ENCODE assay signal across 8 cellular contexts in the genomic region with DNA sequence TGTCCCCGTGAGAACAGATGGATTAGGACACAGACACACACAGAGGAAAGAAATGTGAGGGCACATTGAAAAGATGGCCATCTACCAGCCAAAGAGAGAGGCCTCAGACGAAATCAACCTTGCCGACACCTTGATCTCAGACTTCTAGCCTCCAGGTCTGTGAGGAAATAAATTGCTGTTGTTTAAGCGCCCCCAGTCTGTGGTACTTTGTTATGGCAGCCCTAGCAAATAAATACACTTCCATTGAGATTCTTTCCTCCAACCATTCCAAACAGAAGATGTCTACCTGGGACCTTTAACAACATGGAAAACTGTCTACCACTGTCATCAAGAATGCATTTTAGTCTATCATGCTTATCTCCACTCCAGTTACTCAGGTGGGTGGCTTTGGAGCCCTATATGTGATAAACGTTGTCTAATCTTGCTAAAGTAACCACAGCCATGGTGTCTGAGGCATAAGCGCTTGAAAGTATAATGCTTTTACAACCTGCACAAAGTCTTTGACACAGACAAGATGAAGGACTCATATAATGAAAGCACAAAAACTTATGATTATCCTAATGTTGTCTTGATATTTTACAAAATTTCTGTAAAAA.
DNase-seq lines count a peak whose midpoint lies in the region; ATAC-seq and TF ChIP-seq lines count a peak whose summit lies in the region.

No MANE protein-coding gene starts in this region.

- ATAC-seq in GM19467 (IDR thresholded peaks at IDR 0.05; ENCODE audit: unreplicated experiment) = peak; percentile 48

- H3K27ac Mint-ChIP-seq in chondrocyte (ENCODE audit: unreplicated experiment) (no peak overlapping the region), nephron (no peak overlapping the region)

- H3K4me3 Mint-ChIP-seq in chondrocyte (ENCODE audit: unreplicated experiment) (no peak overlapping the region), nephron (no peak overlapping the region)

- H3K9me3 Mint-ChIP-seq in chondrocyte (ENCODE audit: low read depth) (no peaks in the 10 kb centered on the region), nephron (peaks cover 2% of the 10 kb centered on the region)

- H3K27me3 Mint-ChIP-seq in chondrocyte (ENCODE audit: low read depth) (no peaks in the 10 kb centered on the region), nephron (ENCODE audit: low read depth) (no peaks in the 10 kb centered on the region)

- TF ChIP-seq CTCF in chondrocyte (IDR thresholded peaks at IDR 0.05) (peak; percentile 79), nephron (IDR thresholded peaks at IDR 0.05; ENCODE audit: unreplicated experiment in 3 of 3) (peak; percentile 21 to 54 (median 25))

- DNase-seq in CD1c-positive myeloid dendritic cell (ENCODE audit: extremely low spot score) = peak; percentile 34
- DNase-seq in NCI-H226 = peak; percentile 34
- no peak for DNase-seq in chondrocyte (ENCODE audit: low spot score)
- DNase-seq in retina = no peak
- no peak for DNase-seq in NCI-H510A treated with DMSO at 0.1 percent for 48 hours (lab: John Stamatoyannopoulos, UW)
- DNase-seq in GM19238 (ENCODE audit: insufficient read length, low spot score) = no peak

- no peaks in the 10 kb centered on the region for H3K36me3 Mint-ChIP-seq in chondrocyte (ENCODE audit: low read depth)
- H3K36me3 Mint-ChIP-seq in nephron (ENCODE audit: low read depth) = no peaks in the 10 kb centered on the region

- no peaks in the 10 kb centered on the region for H3K4me1 Mint-ChIP-seq in chondrocyte (ENCODE audit: low read depth)
- H3K4me1 Mint-ChIP-seq in nephron = peaks cover 5% of the 10 kb centered on the region

Comparison
In these comparisons a context has a peak if more than half of its experiments do, and no peak if none do; other contexts are left out.
1. DNase-seq: peak in CD1c-positive myeloid dendritic cell (single experiment) and NCI-H226 (single experiment); none in chondrocyte (single experiment), retina (single experiment), NCI-H510A treated with DMSO at 0.1 percent for 48 hours (single experiment) and GM19238 (single experiment).